Comparison of ENCODE assay signal across 40 cellular contexts in the genomic region with DNA sequence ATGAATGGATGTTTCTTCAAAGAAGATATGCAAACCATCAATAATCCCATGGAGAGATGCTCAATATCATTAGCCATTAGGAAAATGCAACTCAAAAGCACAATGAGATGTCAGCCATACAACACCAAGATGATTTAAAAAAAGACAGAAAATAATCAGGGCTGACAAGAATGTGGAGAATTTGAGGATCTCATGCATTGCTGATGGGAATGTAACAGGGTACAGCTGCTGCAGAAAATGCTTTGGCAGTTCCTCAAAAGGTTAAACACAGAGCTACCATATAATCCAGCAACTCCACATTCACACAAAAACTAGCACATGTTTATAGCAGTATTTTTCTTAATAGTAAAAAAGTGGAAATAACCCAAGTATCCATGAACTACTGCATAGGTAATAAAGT.
"Had no signal": no experiment of that assay in that cellular context is flagged by ENCODE, and none has a peak within 500 bp of the region (broad histone marks: within the 10 kb centered on the region; RNA-seq: fewer than 3 reads in every experiment).

No MANE protein-coding gene starts in this region.

- H3K27me3 Mint-ChIP-seq: activated naive CD8-positive, alpha-beta T cell treated with anti-CD3 and anti-CD28 coated beads for 36 hours; activated naive CD8-positive, alpha-beta T cell treated with anti-CD3 and anti-CD28 coated beads, Interleukin-2, amount 50 U/mL, for 24 hours had no signal

- H3K27me3 ChIP-seq: adrenal gland, ascending aorta, body of pancreas, brain microvascular endothelial cell, breast epithelium, cardiac muscle cell had no signal

- H3K4me3 Mint-ChIP-seq: activated naive CD4-positive, alpha-beta T cell treated with anti-CD3 and anti-CD28 coated beads for 36 hours; activated naive CD4-positive, alpha-beta T cell treated with anti-CD3 and anti-CD28 coated beads, Interleukin-2, amount 10 ng/mL, durations not matched to agents 7 days and 5 days; activated naive CD4-positive, alpha-beta T cell treated with anti-CD3 and anti-CD28 coated beads, Interleukin-2, amount 50 U/mL, for 24 hours; activated naive CD8-positive, alpha-beta T cell; activated naive CD8-positive, alpha-beta T cell treated with anti-CD3 and anti-CD28 coated beads for 36 hours; activated naive CD8-positive, alpha-beta T cell treated with anti-CD3 and anti-CD28 coated beads, Interleukin-2, amount 10 ng/mL, durations not matched to agents 7 days and 5 days; activated naive CD8-positive, alpha-beta T cell treated with anti-CD3 and anti-CD28 coated beads, Interleukin-2, amount 50 U/mL, for 24 hours; activated T-cell treated with anti-CD3 and anti-CD28 coated beads, Interleukin-2, amount 50 U/mL, for 24 hours; activated T-cell treated with anti-CD3 and anti-CD28 coated beads, Interleukin-2, amount 50 U/mL, for 4 hours; activated T-cell treated with anti-CD3 and anti-CD28 coated beads, Interleukin-2, amount 50 U/mL, for 72 hours; activated T-helper 1 cell treated with anti-CD3 and anti-CD28 coated beads, Interleukin-12 subunit alpha, Interleukin-12 subunit beta, Interleukin-2, Interleukin-4 antibody, amounts not matched to agents 30 ng/mL and 10 ng/mL and 1 ng/mL, durations not matched to agents 14 hours and 24 hours and 36 hours; activated T-helper 17 cell treated with anti-CD3 and anti-CD28 coated beads, Interleukin-2, amount 50 U/mL, for 72 hours; brain; central memory CD8-positive, alpha-beta T cell had no signal

- FAIRE-seq: astrocyte, bronchial epithelial cell had no signal

- H3K4me3 ChIP-seq: adrenal gland, ascending aorta, body of pancreas, breast epithelium, cardiac muscle cell had no signal

- H3K27ac Mint-ChIP-seq: activated naive CD4-positive, alpha-beta T cell treated with anti-CD3 and anti-CD28 coated beads for 36 hours; activated naive CD4-positive, alpha-beta T cell treated with anti-CD3 and anti-CD28 coated beads, Interleukin-2, amount 10 ng/mL, durations not matched to agents 7 days and 5 days; activated naive CD4-positive, alpha-beta T cell treated with anti-CD3 and anti-CD28 coated beads, Interleukin-2, amount 50 U/mL, for 24 hours; activated naive CD4-positive, alpha-beta T cell treated with anti-CD3 and anti-CD28 coated beads, Interleukin-2, amount 50 U/mL, for 72 hours; activated naive CD8-positive, alpha-beta T cell; activated naive CD8-positive, alpha-beta T cell treated with anti-CD3 and anti-CD28 coated beads for 36 hours; activated naive CD8-positive, alpha-beta T cell treated with anti-CD3 and anti-CD28 coated beads, Interleukin-2, amount 10 ng/mL, durations not matched to agents 7 days and 5 days; activated naive CD8-positive, alpha-beta T cell treated with anti-CD3 and anti-CD28 coated beads, Interleukin-2, amount 50 U/mL, for 24 hours; activated T-cell treated with anti-CD3 and anti-CD28 coated beads, Interleukin-2, amount 50 U/mL, for 24 hours; activated T-cell treated with anti-CD3 and anti-CD28 coated beads, Interleukin-2, amount 50 U/mL, for 72 hours; activated T-helper 1 cell treated with anti-CD3 and anti-CD28 coated beads, Interleukin-12 subunit alpha, Interleukin-12 subunit beta, Interleukin-2, Interleukin-4 antibody, amounts not matched to agents 30 ng/mL and 10 ng/mL and 1 ng/mL, durations not matched to agents 14 hours and 24 hours and 36 hours; activated T-helper 17 cell treated with anti-CD3 and anti-CD28 coated beads, Interleukin-2, amount 50 U/mL, for 72 hours; activated T-helper 2 cell treated with anti-CD3 and anti-CD28 coated beads, Interferon-gamma antibody, Interleukin-2, Interleukin-4, amounts not matched to agents 10 μg/mL and 5 μg/mL and 100 μg/mL, durations not matched to agents 14 hours and 24 hours and 36 hours; brain had no signal

- H3K27ac ChIP-seq: adrenal gland, ascending aorta, body of pancreas, brain microvascular endothelial cell, breast epithelium, cardiac muscle cell had no signal

- H3K9me3 ChIP-seq: adrenal gland, ascending aorta, body of pancreas, breast epithelium had no signal

- H3K36me3 ChIP-seq: adrenal gland, ascending aorta, brain microvascular endothelial cell, breast epithelium, cardiac muscle cell had no signal

- H3K9me3 Mint-ChIP-seq: activated naive CD4-positive, alpha-beta T cell treated with anti-CD3 and anti-CD28 coated beads for 36 hours; activated naive CD4-positive, alpha-beta T cell treated with anti-CD3 and anti-CD28 coated beads, Interleukin-2, amount 10 ng/mL, durations not matched to agents 7 days and 5 days; activated naive CD4-positive, alpha-beta T cell treated with anti-CD3 and anti-CD28 coated beads, Interleukin-2, amount 50 U/mL, for 24 hours; activated naive CD4-positive, alpha-beta T cell treated with anti-CD3 and anti-CD28 coated beads, Interleukin-2, amount 50 U/mL, for 72 hours; activated naive CD8-positive, alpha-beta T cell treated with anti-CD3 and anti-CD28 coated beads for 36 hours; activated naive CD8-positive, alpha-beta T cell treated with anti-CD3 and anti-CD28 coated beads, Interleukin-2, amount 10 ng/mL, durations not matched to agents 7 days and 5 days; activated naive CD8-positive, alpha-beta T cell treated with anti-CD3 and anti-CD28 coated beads, Interleukin-2, amount 50 U/mL, for 24 hours; activated T-cell treated with anti-CD3 and anti-CD28 coated beads, Interleukin-2, amount 50 U/mL, for 24 hours; activated T-cell treated with anti-CD3 and anti-CD28 coated beads, Interleukin-2, amount 50 U/mL, for 4 hours; activated T-cell treated with anti-CD3 and anti-CD28 coated beads, Interleukin-2, amount 50 U/mL, for 72 hours; activated T-helper 1 cell treated with anti-CD3 and anti-CD28 coated beads, Interleukin-12 subunit alpha, Interleukin-12 subunit beta, Interleukin-2, Interleukin-4 antibody, amounts not matched to agents 30 ng/mL and 10 ng/mL and 1 ng/mL, durations not matched to agents 14 hours and 24 hours and 36 hours; activated T-helper 17 cell treated with anti-CD3 and anti-CD28 coated beads, Interleukin-2, amount 50 U/mL, for 72 hours; activated T-helper 2 cell treated with anti-CD3 and anti-CD28 coated beads, Interferon-gamma antibody, Interleukin-2, Interleukin-4, amounts not matched to agents 10 μg/mL and 5 μg/mL and 100 μg/mL, durations not matched to agents 14 hours and 24 hours and 36 hours; central memory CD8-positive, alpha-beta T cell had no signal

- ATAC-seq: activated naive CD4-positive, alpha-beta T cell treated with anti-CD3 and anti-CD28 coated beads, Interleukin-2, amount 50 U/mL, for 72 hours; activated naive CD8-positive, alpha-beta T cell treated with anti-CD3 and anti-CD28 coated beads, Interleukin-2, amount 50 U/mL, for 24 hours; activated T-cell treated with anti-CD3 and anti-CD28 coated beads, Interleukin-2, amount 50 U/mL, for 4 hours; activated T-cell treated with anti-CD3 and anti-CD28 coated beads, Interleukin-2, amount 50 U/mL, for 72 hours; activated T-helper 17 cell treated with anti-CD3 and anti-CD28 coated beads, Interleukin-2, amount 50 U/mL, for 72 hours; body of pancreas had no signal

- H3K36me3 Mint-ChIP-seq: activated naive CD4-positive, alpha-beta T cell treated with anti-CD3 and anti-CD28 coated beads, Interleukin-2, amount 10 ng/mL, durations not matched to agents 7 days and 5 days; activated naive CD4-positive, alpha-beta T cell treated with anti-CD3 and anti-CD28 coated beads, Interleukin-2, amount 50 U/mL, for 24 hours; activated naive CD4-positive, alpha-beta T cell treated with anti-CD3 and anti-CD28 coated beads, Interleukin-2, amount 50 U/mL, for 72 hours; activated naive CD8-positive, alpha-beta T cell; activated naive CD8-positive, alpha-beta T cell treated with anti-CD3 and anti-CD28 coated beads for 36 hours; activated naive CD8-positive, alpha-beta T cell treated with anti-CD3 and anti-CD28 coated beads, Interleukin-2, amount 10 ng/mL, durations not matched to agents 7 days and 5 days; brain had no signal

- DNase-seq: activated effector memory CD4-positive, alpha-beta T cell treated with anti-CD3 and anti-CD28 coated beads, Interleukin-2, amount 50 U/mL, for 16 hours; activated effector memory CD4-positive, alpha-beta T cell treated with Interleukin-2 at 50 U/mL for 16 hours; activated gamma-delta T cell; activated gamma-delta T cell treated with Interleukin-2 at 50 U/mL for 16 hours; activated naive CD4-positive, alpha-beta T cell; activated naive CD4-positive, alpha-beta T cell treated with anti-CD3 and anti-CD28 coated beads for 36 hours; activated naive CD4-positive, alpha-beta T cell treated with anti-CD3 and anti-CD28 coated beads, Interleukin-2, amount 10 ng/mL, durations not matched to agents 7 days and 5 days; activated naive CD4-positive, alpha-beta T cell treated with anti-CD3 and anti-CD28 coated beads, Interleukin-2, amount 50 U/mL, for 16 hours; activated naive CD4-positive, alpha-beta T cell treated with Interleukin-2 at 50 U/mL for 16 hours; activated naive CD8-positive, alpha-beta T cell treated with anti-CD3 and anti-CD28 coated beads for 36 hours; activated naive CD8-positive, alpha-beta T cell treated with anti-CD3 and anti-CD28 coated beads, Interleukin-2, amount 10 ng/mL, durations not matched to agents 7 days and 5 days; activated naive CD8-positive, alpha-beta T cell treated with anti-CD3 and anti-CD28 coated beads, Interleukin-2, amount 50 U/mL, for 24 hours; activated T-cell treated with anti-CD3 and anti-CD28 coated beads, Interleukin-2, amount 50 U/mL, for 1 hour; activated T-cell treated with anti-CD3 and anti-CD28 coated beads, Interleukin-2, amount 50 U/mL, for 24 hours; activated T-cell treated with anti-CD3 and anti-CD28 coated beads, Interleukin-2, amount 50 U/mL, for 4 hours; activated T-cell treated with anti-CD3 and anti-CD28 coated beads, Interleukin-2, amount 50 U/mL, for 48 hours; activated T-cell treated with anti-CD3 and anti-CD28 coated beads, Interleukin-2, amount 50 U/mL, for 72 hours; adrenal gland; amniotic stem cell; amygdala; anterior cingulate cortex; aorta; body of pancreas; brain microvascular endothelial cell; caudate nucleus; central memory CD4-positive, alpha-beta T cell; cerebellar nuclear complex had no signal

- H3K4me1 ChIP-seq: adrenal gland, ascending aorta, body of pancreas, breast epithelium had no signal

- H3K4me1 Mint-ChIP-seq: activated naive CD4-positive, alpha-beta T cell treated with anti-CD3 and anti-CD28 coated beads, Interleukin-2, amount 10 ng/mL, durations not matched to agents 7 days and 5 days; activated naive CD4-positive, alpha-beta T cell treated with anti-CD3 and anti-CD28 coated beads, Interleukin-2, amount 50 U/mL, for 24 hours; activated naive CD8-positive, alpha-beta T cell treated with anti-CD3 and anti-CD28 coated beads for 36 hours; activated naive CD8-positive, alpha-beta T cell treated with anti-CD3 and anti-CD28 coated beads, Interleukin-2, amount 10 ng/mL, durations not matched to agents 7 days and 5 days; activated naive CD8-positive, alpha-beta T cell treated with anti-CD3 and anti-CD28 coated beads, Interleukin-2, amount 50 U/mL, for 24 hours; brain had no signal
